In genomic region chr9:124754289-124754688, GRCh38 we compare ENCODE assay signal across 11 cellular contexts. TPM values are rescaled to one million over a fixed set of nuclear protein-coding genes. Genes with fewer than 3 reads are reported as not detected.
DNase-seq lines count a peak whose midpoint lies in the region; ATAC-seq and TF ChIP-seq lines count a peak whose summit lies in the region.
"Had no signal": no experiment of that assay in that cellular context is flagged by ENCODE, and none has a peak within 500 bp of the region (broad histone marks: within the 10 kb centered on the region; RNA-seq: fewer than 3 reads in every experiment).

No MANE protein-coding gene starts in this region.

- H3K9me3 ChIP-seq in DND-41 (ENCODE audit: insufficient read depth, low read length, severe bottlenecking) (no peaks in the 10 kb centered on the region), uterus (no peaks in the 10 kb centered on the region)
- H3K9me3 ChIP-seq: esophagus muscularis mucosa had no signal

- H3K36me3 ChIP-seq in DND-41 (ENCODE audit: insufficient read depth, low read length) (no peaks in the 10 kb centered on the region), uterus (no peaks in the 10 kb centered on the region)
- H3K36me3 ChIP-seq: esophagus muscularis mucosa had no signal

- no peaks in the 10 kb centered on the region for H3K27me3 ChIP-seq in DND-41 (ENCODE audit: insufficient read depth, low read length, poor library complexity)
- H3K27me3 ChIP-seq in uterus, result peaks cover 4 to 28% of the 10 kb centered on the region in 2 donors

- no peak for DNase-seq in DND-41
- peak; percentile 37 to 54 for DNase-seq in Kasumi-1 (lab: John Stamatoyannopoulos, UW)
- peak; percentile 36 for DNase-seq in astrocyte of the hippocampus (ENCODE audit: low read depth, low spot score)
- peak; percentile 13 to 35 for DNase-seq in lung microvascular endothelial cell (ENCODE audit: low read depth in 2 of 2)
- DNase-seq in uterus, result no peak
- no peak for DNase-seq in effector memory CD8-positive, alpha-beta T cell
- DNase-seq: H7, nephron progenitor cell had no signal

- no peak overlapping the region for H3K4me3 ChIP-seq in DND-41 (ENCODE audit: low read depth in 1 of 2, low read length in 2 of 2)
- H3K4me3 ChIP-seq in uterus, result no peak overlapping the region
- H3K4me3 ChIP-seq: esophagus muscularis mucosa had no signal

- H3K4me2 ChIP-seq in DND-41 (ENCODE audit: insufficient read depth, low read length), result no peak overlapping the region

- H3K79me2 ChIP-seq in DND-41 (ENCODE audit: insufficient read depth, low read length), result no peaks in the 10 kb centered on the region

- no peak overlapping the region for H3K9ac ChIP-seq in DND-41 (ENCODE audit: low read depth, low read length)

- H3K9me3 Mint-ChIP-seq in effector memory CD8-positive, alpha-beta T cell, result no peaks in the 10 kb centered on the region
- H3K9me3 Mint-ChIP-seq: nephron progenitor cell had no signal

- peaks cover 59 to 64% of the 10 kb centered on the region in 2 donors for H3K27me3 Mint-ChIP-seq in effector memory CD8-positive, alpha-beta T cell

- peaks cover 10% of the 10 kb centered on the region; the same call in 1 of the 2 replicates for H4K20me1 ChIP-seq in DND-41 (ENCODE audit: insufficient read depth, low read length)

- H3K4me1 Mint-ChIP-seq in effector memory CD8-positive, alpha-beta T cell (ENCODE audit: low read depth in 2 of 2), result no peaks in the 10 kb centered on the region

- TF ChIP-seq CTCF in DND-41 (IDR thresholded peaks at IDR 0.05; ENCODE audit: borderline replicate concordance, extremely low read depth, low read length, poor library complexity, severe bottlenecking) (peak; percentile 17), uterus (IDR thresholded peaks at IDR 0.05) (peak in 1 of 4 experiments; percentile 5)

- no peaks in the 10 kb centered on the region for H3K36me3 Mint-ChIP-seq in effector memory CD8-positive, alpha-beta T cell (ENCODE audit: insufficient read depth)

- H3K4me1 ChIP-seq in DND-41 (ENCODE audit: insufficient read depth, low read length) (no peaks in the 10 kb centered on the region), uterus (no peaks in the 10 kb centered on the region)

- ATAC-seq in DND-41 (ENCODE audit: insufficient read depth, low read depth) (no peak), HG03565 (IDR thresholded peaks at IDR 0.05; ENCODE audit: unreplicated experiment) (no peak), HG03025 (IDR thresholded peaks at IDR 0.05; ENCODE audit: low FRiP score, unreplicated experiment) (no peak)
- no peak for ATAC-seq in effector memory CD8-positive, alpha-beta T cell (replicated peaks)

- no peak overlapping the region for H3K27ac Mint-ChIP-seq in effector memory CD8-positive, alpha-beta T cell
- H3K27ac Mint-ChIP-seq: nephron progenitor cell had no signal

- no peak overlapping the region for H3K4me3 Mint-ChIP-seq in effector memory CD8-positive, alpha-beta T cell
- H3K4me3 Mint-ChIP-seq: nephron progenitor cell had no signal

- no peak for TF ChIP-seq POLR2A in uterus (IDR thresholded peaks at IDR 0.05)

- H3K27ac ChIP-seq in DND-41 (ENCODE audit: low read length) (no peak overlapping the region), uterus (no peak overlapping the region)
- H3K27ac ChIP-seq: esophagus muscularis mucosa had no signal

- no peak overlapping the region for H2AFZ ChIP-seq in DND-41 (ENCODE audit: low read depth, low read length)

- intact Hi-C loops in uterus (cut with DNase I; ENCODE audit: low total_unique reads), result no loop called here

RNA-seq across cellular contexts. Expression of gene NR6A1, which starts 16.8 kb away (rescaled TPM):
- total RNA-seq in lung microvascular endothelial cell (0.22 and 1.2 TPM in 2 replicates), uterus (1 to 10 TPM in 2 of 4 donors, under 1 TPM in 1, not detected in 1; under 0.01 to 2.6 (median 1.3) TPM)

RNA-seq across cellular contexts. Expression of gene OLFML2A, which starts 22.6 kb away (rescaled TPM):
- total RNA-seq in lung microvascular endothelial cell, result 1.3 and 2.2 TPM in 2 replicates
- total RNA-seq in uterus, result 10 to 100 TPM; 21.3 to 86.5 (median 71.8) TPM

Comparison
In these comparisons a context has a peak if more than half of its experiments do, and no peak if none do; other contexts are left out.
1. DNase-seq: peak in Kasumi-1 (2 of 2), astrocyte of the hippocampus (single experiment) and lung microvascular endothelial cell (2 of 2); none in DND-41 (single experiment), uterus (0 of 2) and effector memory CD8-positive, alpha-beta T cell (0 of 3).